In the genomic region with DNA sequence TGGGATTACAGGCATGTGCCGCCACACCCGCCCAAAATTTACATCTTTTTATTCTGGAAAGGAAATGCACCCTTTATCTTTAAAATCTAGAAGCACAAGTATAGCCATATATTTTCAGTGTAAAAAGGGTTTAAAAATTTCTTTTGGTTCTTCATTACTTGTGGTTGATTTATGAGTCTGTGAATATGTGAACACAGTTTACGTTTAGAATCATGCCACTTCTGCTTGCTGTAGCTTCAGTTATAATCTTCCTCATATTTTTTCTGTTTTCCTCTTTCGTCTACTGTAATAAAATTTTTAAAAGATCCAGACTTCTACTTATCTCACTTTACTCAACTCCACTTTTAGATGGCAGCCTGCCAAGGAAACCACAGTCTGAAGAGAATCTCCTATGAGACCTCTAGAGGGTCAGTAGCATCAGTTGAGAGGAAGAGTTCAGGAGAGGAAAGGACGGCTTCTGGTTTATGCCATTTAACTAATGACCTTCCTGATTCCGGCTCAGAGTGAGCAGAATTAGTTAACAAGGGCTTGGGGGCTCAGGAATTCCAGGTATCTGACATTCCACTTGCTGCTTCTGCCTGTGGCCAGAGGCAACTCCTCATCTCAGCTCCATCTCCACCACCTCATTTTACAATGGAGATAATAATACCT, we compare ENCODE assay signal across 12 cellular contexts. TPM values are rescaled to one million over a fixed set of nuclear protein-coding genes. Genes with fewer than 3 reads are reported as not detected.
DNase-seq lines count a peak whose midpoint lies in the region; ATAC-seq and TF ChIP-seq lines count a peak whose summit lies in the region.
"Had no signal": no experiment of that assay in that cellular context is flagged by ENCODE, and none has a peak within 500 bp of the region (broad histone marks: within the 10 kb centered on the region; RNA-seq: fewer than 3 reads in every experiment).

No MANE protein-coding gene starts in this region.

- ATAC-seq in HG03097 (IDR thresholded peaks at IDR 0.05; ENCODE audit: low FRiP score, unreplicated experiment), result no peak
- no peak for ATAC-seq in naive thymus-derived CD8-positive, alpha-beta T cell

- H3K27me3 ChIP-seq in brain microvascular endothelial cell (replicated peaks), result no peaks in the 10 kb centered on the region
- H3K27me3 ChIP-seq: sigmoid colon had no signal

- H3K36me3 ChIP-seq in brain microvascular endothelial cell (replicated peaks), result no peaks in the 10 kb centered on the region
- H3K36me3 ChIP-seq: sigmoid colon had no signal

- no peak overlapping the region for H3K27ac Mint-ChIP-seq in naive thymus-derived CD8-positive, alpha-beta T cell
- H3K27ac Mint-ChIP-seq: activated CD4-positive, alpha-beta T cell treated with anti-CD3 and anti-CD28 coated beads, Interleukin-2, amount 10 ng/mL, durations not matched to agents 24 days and 14 days; activated naive CD8-positive, alpha-beta T cell treated with anti-CD3 and anti-CD28 coated beads, Interleukin-2, amount 10 ng/mL, durations not matched to agents 7 days and 5 days; memory B cell had no signal

- H3K4me3 ChIP-seq in brain microvascular endothelial cell (ENCODE audit: low read depth, low read length), result no peak overlapping the region
- H3K4me3 ChIP-seq: sigmoid colon had no signal

- peaks cover 0 to 2% (median 0%) of the 10 kb centered on the region in 4 donors for H3K4me1 Mint-ChIP-seq in naive thymus-derived CD8-positive, alpha-beta T cell
- H3K4me1 Mint-ChIP-seq: activated CD4-positive, alpha-beta T cell treated with anti-CD3 and anti-CD28 coated beads, Interleukin-2, amount 10 ng/mL, durations not matched to agents 24 days and 14 days; activated naive CD8-positive, alpha-beta T cell treated with anti-CD3 and anti-CD28 coated beads, Interleukin-2, amount 10 ng/mL, durations not matched to agents 7 days and 5 days; memory B cell had no signal

- POLR2A ChIA-PET in naive thymus-derived CD8-positive, alpha-beta T cell (lab: Charles Lee), result no interaction called here

- peaks cover 4 to 25% (median 9%) of the 10 kb centered on the region in 5 donors for H3K27me3 Mint-ChIP-seq in naive thymus-derived CD8-positive, alpha-beta T cell

- TF ChIP-seq CTCF in brain microvascular endothelial cell (IDR thresholded peaks at IDR 0.05; ENCODE audit: low read depth, low read length, missing control alignments), result peak; percentile 9

- H3K36me3 Mint-ChIP-seq in naive thymus-derived CD8-positive, alpha-beta T cell, result no peaks in the 10 kb centered on the region
- H3K36me3 Mint-ChIP-seq: activated naive CD8-positive, alpha-beta T cell treated with anti-CD3 and anti-CD28 coated beads, Interleukin-2, amount 10 ng/mL, durations not matched to agents 7 days and 5 days; memory B cell had no signal

- H3K27ac ChIP-seq in brain microvascular endothelial cell, result no peak overlapping the region
- H3K27ac ChIP-seq: sigmoid colon had no signal

- H3K9me3 Mint-ChIP-seq in naive thymus-derived CD8-positive, alpha-beta T cell, result no peaks in the 10 kb centered on the region
- H3K9me3 Mint-ChIP-seq: activated CD4-positive, alpha-beta T cell treated with anti-CD3 and anti-CD28 coated beads, Interleukin-2, amount 10 ng/mL, durations not matched to agents 24 days and 14 days; activated naive CD8-positive, alpha-beta T cell treated with anti-CD3 and anti-CD28 coated beads, Interleukin-2, amount 10 ng/mL, durations not matched to agents 7 days and 5 days; memory B cell had no signal

- in situ Hi-C loops in brain microvascular endothelial cell (cut with HindIII; ENCODE audit: low pct_ligation_motif_present, low sequenced_read_pairs), result no loop called here

- DNase-seq in NCI-H1105 treated with DMSO at 0.1 percent for 48 hours (lab: John Stamatoyannopoulos, UW) (peak; percentile 13), NCI-H1105 (lab: John Stamatoyannopoulos, UW) (no peak), NCI-H226 (peak; percentile 89), brain microvascular endothelial cell (peak; percentile 92), renal cortical epithelial cell (ENCODE audit: low read depth) (peak; percentile 49)
- DNase-seq in stimulated activated CD4-positive, alpha-beta T cell treated with anti-CD3 and anti-CD28 coated beads, Interleukin-2, amount 100 ng/mL, for 48 hours, result no peak
- DNase-seq in naive thymus-derived CD8-positive, alpha-beta T cell, result no peak
- DNase-seq: activated CD4-positive, alpha-beta T cell treated with anti-CD3 and anti-CD28 coated beads, Interleukin-2, amount 10 ng/mL, durations not matched to agents 24 days and 14 days; activated naive CD8-positive, alpha-beta T cell treated with anti-CD3 and anti-CD28 coated beads, Interleukin-2, amount 10 ng/mL, durations not matched to agents 7 days and 5 days; sigmoid colon had no signal

- no peak overlapping the region for H3K4me3 Mint-ChIP-seq in naive thymus-derived CD8-positive, alpha-beta T cell
- H3K4me3 Mint-ChIP-seq: activated CD4-positive, alpha-beta T cell treated with anti-CD3 and anti-CD28 coated beads, Interleukin-2, amount 10 ng/mL, durations not matched to agents 24 days and 14 days; activated naive CD8-positive, alpha-beta T cell treated with anti-CD3 and anti-CD28 coated beads, Interleukin-2, amount 10 ng/mL, durations not matched to agents 7 days and 5 days; memory B cell had no signal

RNA-seq across cellular contexts. Expression of gene CREB5, which starts 21.4 kb away (rescaled TPM):
- total RNA-seq in renal cortical epithelial cell, result 6.9 and 14.1 TPM in 2 replicates
- total RNA-seq in naive thymus-derived CD8-positive, alpha-beta T cell, result under 1 TPM; 0.19 to 0.23 TPM
- not detected for polyA plus RNA-seq in naive thymus-derived CD8-positive, alpha-beta T cell
- total RNA-seq: activated CD4-positive, alpha-beta T cell treated with anti-CD3 and anti-CD28 coated beads, Interleukin-2, amount 10 ng/mL, durations not matched to agents 24 days and 14 days; activated naive CD8-positive, alpha-beta T cell treated with anti-CD3 and anti-CD28 coated beads, Interleukin-2, amount 10 ng/mL, durations not matched to agents 7 days and 5 days had no signal

Comparison
In these comparisons a context has a peak if more than half of its experiments do, and no peak if none do; other contexts are left out.
1. DNase-seq: peak in NCI-H1105 treated with DMSO at 0.1 percent for 48 hours (single experiment), NCI-H226 (single experiment), brain microvascular endothelial cell (single experiment) and renal cortical epithelial cell (single experiment); none in NCI-H1105 (single experiment), stimulated activated CD4-positive, alpha-beta T cell treated with anti-CD3 and anti-CD28 coated beads, Interleukin-2, amount 100 ng/mL, for 48 hours (0 of 2) and naive thymus-derived CD8-positive, alpha-beta T cell (0 of 10).